ENCODE assay signal across 8 cellular contexts in genomic region chr1:227948493-227949260, GRCh38. TPM values are rescaled to one million over a fixed set of nuclear protein-coding genes. Genes with fewer than 3 reads are reported as not detected.
DNase-seq lines count a peak whose midpoint lies in the region; ATAC-seq, FAIRE-seq and TF ChIP-seq lines count a peak whose summit lies in the region.

No MANE protein-coding gene starts in this region.

- H3K4ac ChIP-seq in H9 (ENCODE audit: low read depth, low read length) = no peak overlapping the region

- no peak overlapping the region for H2BK120ac ChIP-seq in H9 (ENCODE audit: low read depth, low read length, poor library complexity, severe bottlenecking)

- H3K4me1 Mint-ChIP-seq in H9 = peaks cover 12 to 17% of the 10 kb centered on the region in 2 experiments
- H3K4me1 Mint-ChIP-seq in brain = peaks cover 23% of the 10 kb centered on the region

- no peak overlapping the region for H4K91ac ChIP-seq in H9 (ENCODE audit: insufficient read length, low read depth, low read length)

- no peak overlapping the region for H2BK12ac ChIP-seq in H9 (ENCODE audit: insufficient read length, low read depth, low read length)

- no peak overlapping the region; the same call in 1 of the 2 replicates for H3K14ac ChIP-seq in H9 (ENCODE audit: insufficient read depth, low read length)

- peak overlapping the region; percentile 98 for H3K4me2 ChIP-seq in A549
- H3K4me2 ChIP-seq in H9 (ENCODE audit: insufficient read depth, insufficient read length, low read length) = peak overlapping the region; percentile 55

- TF ChIP-seq CTCF in A549 (IDR thresholded peaks at IDR 0.05) (no peak), H9 (conservative IDR thresholded peaks at IDR 0.05) (no peak), brain (conservative IDR thresholded peaks at IDR 0.05) (no peak)

- H3K4me3 ChIP-seq in A549 (peak overlapping the region; percentile 66), mesodermal cell (ENCODE audit: extremely low read depth, insufficient read depth, low read length, poor library complexity, severe bottlenecking) (peak overlapping the region; percentile 51)

- DNase-seq in A549 (ENCODE audit: low read depth in 1 of 2, low spot score in 1 of 2) = peak; percentile 29 to 36
- peak; percentile 49 for DNase-seq in H9
- no peak for DNase-seq in NCI-H1092 (lab: John Stamatoyannopoulos, UW)
- no peak for DNase-seq in stimulated activated CD4-positive, alpha-beta T cell treated with anti-CD3 and anti-CD28 coated beads, Interleukin-2, amount 100 ng/mL, for 24 hours
- no peak for DNase-seq in NCI-H187 treated with DMSO at 0.1 percent for 48 hours (lab: John Stamatoyannopoulos, UW)

- H4K5ac ChIP-seq in H9 (ENCODE audit: insufficient read length, low read depth, low read length) = no peak overlapping the region

- ATAC-seq in A549 (peak in 1 of 2 experiments; percentile 10; a peak in 3 of 6 replicates), HG02798 (IDR thresholded peaks at IDR 0.05; ENCODE audit: poor library complexity, unreplicated experiment) (no peak)

- no peaks in the 10 kb centered on the region for H3K36me3 ChIP-seq in mesodermal cell (ENCODE audit: control insufficient read depth, insufficient read depth, low read length)

- H3K79me1 ChIP-seq in H9 (ENCODE audit: insufficient read depth, low read depth, low read length, poor library complexity, severe bottlenecking) = no peaks in the 10 kb centered on the region

- no peak overlapping the region for H2BK15ac ChIP-seq in H9 (ENCODE audit: low read depth, low read length)

- no peaks in the 10 kb centered on the region for H3K79me2 ChIP-seq in H9 (ENCODE audit: insufficient read depth, low read length)

- no peaks in the 10 kb centered on the region for H3K9me3 ChIP-seq in A549
- H3K9me3 ChIP-seq in H9 (ENCODE audit: control insufficient read depth, low read depth, low read length) = no peaks in the 10 kb centered on the region
- H3K9me3 ChIP-seq in mesodermal cell (ENCODE audit: control insufficient read depth, low read length) = no peaks in the 10 kb centered on the region

- no peak overlapping the region for H3K56ac ChIP-seq in H9 (ENCODE audit: insufficient read length, low read depth, low read length)

- no peak overlapping the region for H3K23ac ChIP-seq in H9 (ENCODE audit: insufficient read length, low read depth, low read length)

- peaks cover 15% of the 10 kb centered on the region for H3K23me2 ChIP-seq in H9 (ENCODE audit: insufficient read length, low read depth, low read length, poor library complexity, severe bottlenecking)

- no peak overlapping the region for H3K27ac Mint-ChIP-seq in H9
- H3K27ac Mint-ChIP-seq in brain = peak overlapping the region in 3 of 5 experiments; percentile 45 to 71 (median 67)

- FAIRE-seq in A549 (lab: Jason Lieb, UNC) = no peak

- H3K18ac ChIP-seq in H9 (ENCODE audit: insufficient read length, low read depth, low read length) = no peak overlapping the region

- no peak overlapping the region for H2BK20ac ChIP-seq in H9 (ENCODE audit: low read depth, low read length, poor library complexity, severe bottlenecking)

- POLR2A ChIA-PET in A549 (lab: Yijun Ruan, JAX) = interaction anchor here (0.9 to 1.9 kb wide), 2 partner anchors 161 to 214 kb away, joined by 4 to 5 read pairs; partner anchors contain the start of gene JMJD4

- H3K4me1 ChIP-seq in A549 = peaks cover 12% of the 10 kb centered on the region
- H3K4me1 ChIP-seq in H9 (ENCODE audit: insufficient read depth, low read length) = no peaks in the 10 kb centered on the region
- H3K4me1 ChIP-seq in mesodermal cell (ENCODE audit: control insufficient read depth, insufficient read depth, low read length, poor library complexity, severe bottlenecking) = peaks cover 21% of the 10 kb centered on the region

- 52% methylated on average over 21 of the region's 25 CpGs for WGBS in A549 (ENCODE audit: missing lambda C conversion rate)
- WGBS in H9 (ENCODE audit: extremely low coverage, insufficient read length, low lambda C conversion rate) = no CpG with 5 or more reads among the region's 25 CpGs
- 32 to 34% methylated on average over 24 to 25 of the region's 25 CpGs for WGBS in mesodermal cell (ENCODE audit: insufficient coverage in 2 of 2), 2 experiments

- no peaks in the 10 kb centered on the region for H4K20me1 ChIP-seq in H9 (ENCODE audit: control insufficient read depth, insufficient read depth, insufficient read length)

- no peak overlapping the region for H3K9ac ChIP-seq in H9 (ENCODE audit: extremely low read depth, insufficient read length, low read length)

- H4K8ac ChIP-seq in H9 (replicated peaks; ENCODE audit: insufficient read length, low read depth, low read length) = no peak overlapping the region

- H3K36me3 Mint-ChIP-seq in H9 (ENCODE audit: insufficient read depth in 1 of 3, low read depth in 3 of 3) (no peaks in the 10 kb centered on the region), brain (peaks cover 2% of the 10 kb centered on the region)

- no peaks in the 10 kb centered on the region for H3K9me3 Mint-ChIP-seq in H9
- H3K9me3 Mint-ChIP-seq in brain = peaks cover 0 to 3% (median 1%) of the 10 kb centered on the region in 5 experiments

- no peak for TF ChIP-seq RAD21 in A549 (conservative IDR thresholded peaks at IDR 0.05 in 1 of 2, IDR thresholded peaks at IDR 0.05 in 1 of 2)

- H3K27ac ChIP-seq in A549 (peak overlapping the region; percentile 67 to 89), H9 (ENCODE audit: insufficient read length, low read depth, low read length) (no peak overlapping the region), mesodermal cell (ENCODE audit: low read depth, low read length, severe bottlenecking) (no peak overlapping the region)

- TF ChIP-seq EP300 in A549 (IDR thresholded peaks at IDR 0.05) = no peak

- CTCF ChIA-PET in A549 (lab: Yijun Ruan, JAX) = interaction anchor here (0.6 to 10.5 kb wide), 7 partner anchors 12 to 235 kb away, joined by 3 to 166 read pairs (median 3); partner anchors contain the start of gene ARF1

- H3K4me3 Mint-ChIP-seq in H9 = peak overlapping the region; percentile 69 to 86
- peak overlapping the region; percentile 86 to 89 (median 87) for H3K4me3 Mint-ChIP-seq in brain

- no peak for TF ChIP-seq POLR2A in A549 (IDR thresholded peaks at IDR 0.05; ENCODE audit: low read length)

- H3K27me3 Mint-ChIP-seq in H9 (ENCODE audit: low read depth) (peaks cover 44% of the 10 kb centered on the region), brain (peaks cover 24% of the 10 kb centered on the region)

- no peak overlapping the region for H2BK5ac ChIP-seq in H9 (ENCODE audit: insufficient read length, low read length)

- no peak overlapping the region for H3T11ph ChIP-seq in H9 (ENCODE audit: low read length)

- no peak overlapping the region for H2AFZ ChIP-seq in H9 (ENCODE audit: low read length)

- peaks cover 12% of the 10 kb centered on the region; the same call in 1 of the 2 replicates for H3K27me3 ChIP-seq in H9 (ENCODE audit: insufficient read depth, low read length)

- H2AK5ac ChIP-seq in H9 (ENCODE audit: insufficient read length, low read length) = no peak overlapping the region

TF ChIP-seq in A549, 52 proteins besides CTCF, POLR2A, EP300 and RAD21:
- TF ChIP-seq KDM1A (IDR thresholded peaks at IDR 0.05; ENCODE audit: low read depth) (no peak), ZSCAN20 (CRISPR knock-in tag; IDR thresholded peaks at IDR 0.05) (no peak), HOXB5 (CRISPR knock-in tag; IDR thresholded peaks at IDR 0.05) (no peak), ZC3H11A (IDR thresholded peaks at IDR 0.05) (no peak), MAX (IDR thresholded peaks at IDR 0.05) (0 out of 2 replicates have a peak, but pooled peaks have one; percentile 17), E2F6 (IDR thresholded peaks at IDR 0.05; ENCODE audit: borderline replicate concordance, low read depth) (no peak), NPAS2 (CRISPR knock-in tag; IDR thresholded peaks at IDR 0.05; ENCODE audit: borderline replicate concordance) (no peak)

RNA-seq across cellular contexts. Expression of gene WNT9A, which starts 0.9 kb away (rescaled TPM):
- polyA plus RNA-seq in A549 (2011; rRNA removed) = 0.75 and 0.86 TPM in 2 replicates
- 0.96 and 1.3 TPM in 2 replicates for polyA plus RNA-seq in A549 (2012; cell fraction: cytosol; rRNA removed)
- polyA plus RNA-seq in A549 (2012; cell fraction: nucleus; rRNA removed) = 3.0 and 3.5 TPM in 2 replicates
- polyA plus RNA-seq in A549 (2017; fragmentation: RNase III; extraction: RNeasy Plus Mini Kit Qiagen cat#74134 plus additional on column Dnase treatment) = 1.2 TPM in 3 replicates
- 0.73 and 1.0 TPM in 2 replicates for polyA minus RNA-seq in A549 (2011; rRNA and poly(A)+ RNA removed)
- total RNA-seq in H9 (2021) = 0.66 and 0.77 TPM in 2 replicates
- 3.4 TPM for polyA plus RNA-seq in brain (ENCODE audit: insufficient read depth, low read depth, low replicate concordance)
- 1.3 TPM for polyA plus RNA-seq in mesodermal cell (2013, experiment 1 of 2)
- 0.81 TPM for polyA plus RNA-seq in mesodermal cell (2013, experiment 2 of 2)

RNA-seq across cellular contexts. Expression of gene WNT3A, which starts 58.1 kb away (rescaled TPM):
- polyA plus RNA-seq in A549 (2011; rRNA removed) (not detected in 2 replicates), A549 (2017; fragmentation: RNase III; extraction: RNeasy Plus Mini Kit Qiagen cat#74134 plus additional on column Dnase treatment) (not detected in 3 replicates), brain (ENCODE audit: insufficient read depth, low read depth, low replicate concordance) (not detected)
- polyA plus RNA-seq in A549 (2012; cell fraction: cytosol; rRNA removed) = 0.01 TPM in 1 of 2 replicates, not detected in the other
- polyA plus RNA-seq in A549 (2012; cell fraction: nucleus; rRNA removed) = 0.02 TPM in 1 of 2 replicates, not detected in the other
- polyA minus RNA-seq in A549 (2011; rRNA and poly(A)+ RNA removed) = not detected in 2 replicates
- total RNA-seq in H9 (2021) = 0.17 and 0.20 TPM in 2 replicates
- polyA plus RNA-seq in mesodermal cell (2013, experiment 1 of 2) = 1.4 TPM
- 0.61 TPM for polyA plus RNA-seq in mesodermal cell (2013, experiment 2 of 2)

Comparison
In these comparisons a context has a peak if more than half of its experiments do, and no peak if none do; other contexts are left out.
1. DNase-seq: peak in A549 (2 of 2) and H9 (single experiment); none in NCI-H1092 (single experiment), stimulated activated CD4-positive, alpha-beta T cell treated with anti-CD3 and anti-CD28 coated beads, Interleukin-2, amount 100 ng/mL, for 24 hours (0 of 2) and NCI-H187 treated with DMSO at 0.1 percent for 48 hours (single experiment).
2. H3K27ac ChIP-seq: peak in A549 (2 of 2); none in H9 (single experiment) and mesodermal cell (single experiment).
3. H3K27ac Mint-ChIP-seq: peak in brain (3 of 5); none in H9 (0 of 3).